ENCODE assay signal across 19 cellular contexts in genomic region chr1:161958425-161958824, GRCh38.
DNase-seq lines count a peak whose midpoint lies in the region; ATAC-seq and TF ChIP-seq lines count a peak whose summit lies in the region.
"Had no signal": no experiment of that assay in that cellular context is flagged by ENCODE, and none has a peak within 500 bp of the region (broad histone marks: within the 10 kb centered on the region; RNA-seq: fewer than 3 reads in every experiment).

No MANE protein-coding gene starts in this region.

- H3K27me3 Mint-ChIP-seq in activated CD4-positive, alpha-beta memory T cell treated with anti-CD3 and anti-CD28 coated beads for 36 hours: no peaks in the 10 kb centered on the region
- no peaks in the 10 kb centered on the region for H3K27me3 Mint-ChIP-seq in activated CD4-positive, alpha-beta memory T cell treated with anti-CD3 and anti-CD28 coated beads, Interleukin-2, amount 10 ng/mL, durations not matched to agents 7 days and 5 days
- H3K27me3 Mint-ChIP-seq: activated naive CD8-positive, alpha-beta T cell treated with anti-CD3 and anti-CD28 coated beads for 36 hours; CD4-positive, alpha-beta T cell; stimulated activated naive B cell treated with anti-CD40 and anti-IgM and Interleukin-4, amounts not matched to agents 10 μg/mL and 1 μg/mL and 100 μg/mL, for 72 hours had no signal

- peaks cover 23% of the 10 kb centered on the region for H3K36me3 Mint-ChIP-seq in activated CD4-positive, alpha-beta memory T cell treated with anti-CD3 and anti-CD28 coated beads for 36 hours
- H3K36me3 Mint-ChIP-seq in activated CD4-positive, alpha-beta memory T cell treated with anti-CD3 and anti-CD28 coated beads, Interleukin-2, amount 10 ng/mL, durations not matched to agents 7 days and 5 days (ENCODE audit: low read depth): peaks cover 23% of the 10 kb centered on the region

- no peak overlapping the region for H3K27ac Mint-ChIP-seq in activated CD4-positive, alpha-beta memory T cell treated with anti-CD3 and anti-CD28 coated beads for 36 hours
- H3K27ac Mint-ChIP-seq in activated CD4-positive, alpha-beta memory T cell treated with anti-CD3 and anti-CD28 coated beads, Interleukin-2, amount 10 ng/mL, durations not matched to agents 7 days and 5 days: no peak overlapping the region
- H3K27ac Mint-ChIP-seq: stimulated activated naive B cell treated with anti-CD40 and anti-IgM and Interleukin-4, amounts not matched to agents 10 μg/mL and 1 μg/mL and 100 μg/mL, for 72 hours had no signal

- no peak overlapping the region for H3K27ac ChIP-seq in osteoblast (ENCODE audit: low read depth, low read length)
- H3K27ac ChIP-seq: SJSA1, transverse colon had no signal

- no peaks in the 10 kb centered on the region for H3K79me2 ChIP-seq in osteoblast (ENCODE audit: insufficient read depth, low read length)

- H3K27me3 ChIP-seq in osteoblast (ENCODE audit: insufficient read depth, low read length): no peaks in the 10 kb centered on the region
- H3K27me3 ChIP-seq: SJSA1, transverse colon had no signal

- intact Hi-C loops in activated CD4-positive, alpha-beta memory T cell treated with anti-CD3 and anti-CD28 coated beads for 36 hours (cut with micrococcal nuclease): no loop called here
- intact Hi-C loops in left colon (cut with DNase I, micrococcal nuclease): no loop called here

- POLR2A ChIA-PET in activated CD4-positive, alpha-beta memory T cell treated with anti-CD3 and anti-CD28 coated beads for 36 hours (lab: Charles Lee): no interaction called here
- POLR2A ChIA-PET in activated CD4-positive, alpha-beta memory T cell treated with anti-CD3 and anti-CD28 coated beads, Interleukin-2, amount 10 ng/mL, durations not matched to agents 7 days and 5 days (lab: Charles Lee): interaction anchor here (0.7 kb wide), 1 partner anchor 169 kb away, joined by 3 read pairs; no protein-coding TSS in a partner anchor

- DNase-seq in activated CD4-positive, alpha-beta memory T cell treated with anti-CD3 and anti-CD28 coated beads for 36 hours: peak; percentile 58
- no peak for DNase-seq in activated CD4-positive, alpha-beta memory T cell treated with anti-CD3 and anti-CD28 coated beads, Interleukin-2, amount 10 ng/mL, durations not matched to agents 7 days and 5 days
- DNase-seq in M059J (ENCODE audit: low read depth) (peak; percentile 88), cerebellar cortex (ENCODE audit: low spot score) (peak; percentile 35), osteoblast (ENCODE audit: insufficient read length, low spot score, missing footprints) (peak; percentile 30), NAMALWA (ENCODE audit: low spot score) (no peak), NCI-H1694 (lab: John Stamatoyannopoulos, UW) (no peak), left colon (no peak)
- DNase-seq: activated naive CD8-positive, alpha-beta T cell treated with anti-CD3 and anti-CD28 coated beads for 36 hours; CD4-positive, alpha-beta T cell; DND-41; erythroblast; GOT3; mucosa of descending colon; NCI-H187; NCI-H446 treated with DMSO at 0.1 percent for 48 hours; stimulated activated naive B cell treated with anti-CD40 and anti-IgM and Interleukin-4, amounts not matched to agents 10 μg/mL and 1 μg/mL and 100 μg/mL, for 72 hours; transverse colon had no signal

- no peaks in the 10 kb centered on the region for H4K20me1 ChIP-seq in osteoblast (ENCODE audit: insufficient read depth, low read length)

- no peaks in the 10 kb centered on the region for H3K9me3 Mint-ChIP-seq in activated CD4-positive, alpha-beta memory T cell treated with anti-CD3 and anti-CD28 coated beads for 36 hours
- H3K9me3 Mint-ChIP-seq in activated CD4-positive, alpha-beta memory T cell treated with anti-CD3 and anti-CD28 coated beads, Interleukin-2, amount 10 ng/mL, durations not matched to agents 7 days and 5 days: no peaks in the 10 kb centered on the region
- H3K9me3 Mint-ChIP-seq: activated naive CD8-positive, alpha-beta T cell treated with anti-CD3 and anti-CD28 coated beads for 36 hours; CD4-positive, alpha-beta T cell; stimulated activated naive B cell treated with anti-CD40 and anti-IgM and Interleukin-4, amounts not matched to agents 10 μg/mL and 1 μg/mL and 100 μg/mL, for 72 hours had no signal

- H3K4me1 Mint-ChIP-seq in activated CD4-positive, alpha-beta memory T cell treated with anti-CD3 and anti-CD28 coated beads for 36 hours (ENCODE audit: low read depth): peaks cover 64% of the 10 kb centered on the region
- peaks cover 24% of the 10 kb centered on the region for H3K4me1 Mint-ChIP-seq in activated CD4-positive, alpha-beta memory T cell treated with anti-CD3 and anti-CD28 coated beads, Interleukin-2, amount 10 ng/mL, durations not matched to agents 7 days and 5 days

- no peak for ATAC-seq in left colon
- ATAC-seq: mucosa of descending colon; stimulated activated naive B cell treated with anti-CD40 and anti-IgM and Interleukin-4, amounts not matched to agents 10 μg/mL and 1 μg/mL and 100 μg/mL, for 72 hours had no signal

- H3K4me1 ChIP-seq in osteoblast (ENCODE audit: insufficient read depth, low read length): peaks cover 45% of the 10 kb centered on the region

- TF ChIP-seq CTCF in osteoblast (IDR thresholded peaks at IDR 0.05; ENCODE audit: extremely low read depth, low read depth, low read length): no peak

- no peak overlapping the region for H2AFZ ChIP-seq in osteoblast (ENCODE audit: low read length)

- H3K9me3 ChIP-seq in osteoblast (ENCODE audit: low read depth, low read length): no peaks in the 10 kb centered on the region
- H3K9me3 ChIP-seq: mucosa of descending colon, SJSA1, transverse colon had no signal

- no peaks in the 10 kb centered on the region for H3K36me3 ChIP-seq in osteoblast (ENCODE audit: insufficient read depth, low read length)

- CTCF ChIA-PET in activated CD4-positive, alpha-beta memory T cell treated with anti-CD3 and anti-CD28 coated beads for 36 hours (lab: Charles Lee): no interaction called here
- CTCF ChIA-PET in activated CD4-positive, alpha-beta memory T cell treated with anti-CD3 and anti-CD28 coated beads, Interleukin-2, amount 10 ng/mL, durations not matched to agents 7 days and 5 days (lab: Charles Lee): no interaction called here

- H3K4me2 ChIP-seq in osteoblast (ENCODE audit: insufficient read depth, low read length): peak overlapping the region; percentile 11

- H3K4me3 ChIP-seq in osteoblast (ENCODE audit: insufficient read depth, low read length): no peak overlapping the region
- H3K4me3 ChIP-seq: mucosa of descending colon, SJSA1, transverse colon had no signal

- H3K4me3 Mint-ChIP-seq in activated CD4-positive, alpha-beta memory T cell treated with anti-CD3 and anti-CD28 coated beads for 36 hours: no peak overlapping the region
- H3K4me3 Mint-ChIP-seq in activated CD4-positive, alpha-beta memory T cell treated with anti-CD3 and anti-CD28 coated beads, Interleukin-2, amount 10 ng/mL, durations not matched to agents 7 days and 5 days: no peak overlapping the region
- H3K4me3 Mint-ChIP-seq: activated naive CD8-positive, alpha-beta T cell treated with anti-CD3 and anti-CD28 coated beads for 36 hours; CD4-positive, alpha-beta T cell; stimulated activated naive B cell treated with anti-CD40 and anti-IgM and Interleukin-4, amounts not matched to agents 10 μg/mL and 1 μg/mL and 100 μg/mL, for 72 hours had no signal

Comparison
In these comparisons a context has a peak if more than half of its experiments do, and no peak if none do; other contexts are left out.
1. DNase-seq: peak in activated CD4-positive, alpha-beta memory T cell treated with anti-CD3 and anti-CD28 coated beads for 36 hours (single experiment), M059J (single experiment), cerebellar cortex (single experiment) and osteoblast (single experiment); none in activated CD4-positive, alpha-beta memory T cell treated with anti-CD3 and anti-CD28 coated beads, Interleukin-2, amount 10 ng/mL, durations not matched to agents 7 days and 5 days (single experiment), NAMALWA (single experiment), NCI-H1694 (single experiment) and left colon (0 of 2).